In the genomic region with DNA sequence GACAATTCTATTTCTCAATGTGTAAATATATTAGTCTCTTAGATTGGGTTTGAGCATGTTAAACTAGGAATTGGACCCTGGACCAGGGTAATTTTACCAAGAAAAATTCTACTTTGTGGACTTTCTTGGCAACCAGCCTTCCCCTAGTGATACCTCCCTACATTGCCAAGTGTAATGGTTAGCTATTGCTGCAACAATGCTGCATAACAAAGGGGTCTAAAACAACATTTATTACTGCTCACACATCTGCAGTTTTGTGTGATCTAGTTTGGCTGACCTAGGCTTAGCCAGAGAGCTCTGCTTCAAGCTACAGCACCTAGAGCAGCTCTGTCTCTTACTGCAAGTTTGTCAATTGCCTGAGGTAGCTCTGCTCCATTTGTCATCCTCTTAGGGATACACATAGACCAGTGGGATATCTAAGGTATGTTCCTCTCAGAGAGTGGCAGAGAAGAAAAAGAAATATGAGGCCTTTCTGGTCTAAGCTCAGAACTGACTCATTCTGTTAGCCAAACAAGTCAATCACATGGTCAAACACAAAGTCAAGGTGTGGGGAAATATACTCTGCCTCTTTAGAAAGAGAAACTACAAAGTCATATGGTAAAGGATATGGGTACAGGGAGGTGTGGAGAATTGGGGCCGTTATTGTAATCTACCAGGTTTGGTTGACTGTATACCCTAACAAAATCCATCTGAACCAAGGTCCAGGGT, we compare ENCODE assay signal across 1 cellular context.
TF ChIP-seq lines count a peak whose summit lies in the region.

No MANE protein-coding gene starts in this region.

TF ChIP-seq in HepG2, 621 proteins besides CTCF, POLR2A, EP300 and RAD21:
- TF ChIP-seq, protein P1, sequence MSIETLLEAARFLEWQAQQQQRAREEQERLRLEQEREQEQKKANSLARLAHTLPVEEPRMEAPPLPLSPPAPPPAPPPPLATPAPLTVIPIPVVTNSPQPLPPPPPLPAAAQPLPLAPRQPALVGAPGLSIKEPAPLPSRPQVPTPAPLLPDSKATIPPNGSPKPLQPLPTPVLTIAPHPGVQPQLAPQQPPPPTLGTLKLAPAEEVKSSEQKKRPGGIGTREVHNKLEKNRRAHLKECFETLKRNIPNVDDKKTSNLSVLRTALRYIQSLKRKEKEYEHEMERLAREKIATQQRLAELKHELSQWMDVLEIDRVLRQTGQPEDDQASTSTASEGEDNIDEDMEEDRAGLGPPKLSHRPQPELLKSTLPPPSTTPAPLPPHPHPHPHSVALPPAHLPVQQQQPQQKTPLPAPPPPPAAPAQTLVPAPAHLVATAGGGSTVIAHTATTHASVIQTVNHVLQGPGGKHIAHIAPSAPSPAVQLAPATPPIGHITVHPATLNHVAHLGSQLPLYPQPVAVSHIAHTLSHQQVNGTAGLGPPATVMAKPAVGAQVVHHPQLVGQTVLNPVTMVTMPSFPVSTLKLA (IDR thresholded peaks at IDR 0.05): peak; percentile 17; the same call in 1 of the 2 replicates
- TF ChIP-seq ZSCAN30 (CRISPR knock-in tag; IDR thresholded peaks at IDR 0.05) (no peak), ZNF552 (CRISPR knock-in tag; IDR thresholded peaks at IDR 0.05; ENCODE audit: borderline replicate concordance) (no peak), ZNF235 (CRISPR knock-in tag; IDR thresholded peaks at IDR 0.05; ENCODE audit: borderline replicate concordance) (no peak), NFE2 (CRISPR knock-in tag; IDR thresholded peaks at IDR 0.05) (no peak), ZNF766 (CRISPR knock-in tag; IDR thresholded peaks at IDR 0.05; ENCODE audit: borderline replicate concordance) (no peak), PAF1 (CRISPR knock-in tag; IDR thresholded peaks at IDR 0.05) (no peak), SIN3B (IDR thresholded peaks at IDR 0.05; ENCODE audit: low read length) (no peak), ZC3H13 (CRISPR knock-in tag; IDR thresholded peaks at IDR 0.05) (no peak), RBAK (CRISPR knock-in tag; IDR thresholded peaks at IDR 0.05) (peak; percentile 96), YEATS4 (CRISPR knock-in tag; IDR thresholded peaks at IDR 0.05; ENCODE audit: borderline replicate concordance) (no peak), ZBTB38 (CRISPR knock-in tag; IDR thresholded peaks at IDR 0.05) (no peak), FOSL2 (CRISPR knock-in tag; IDR thresholded peaks at IDR 0.05) (peak; percentile 60), ZMYM3 (CRISPR knock-in tag; IDR thresholded peaks at IDR 0.05) (no peak), ZNF326 (CRISPR knock-in tag; IDR thresholded peaks at IDR 0.05; ENCODE audit: borderline replicate concordance) (no peak), KDM1A (CRISPR knock-in tag; IDR thresholded peaks at IDR 0.05) (no peak), HOXA3 (CRISPR knock-in tag; IDR thresholded peaks at IDR 0.05) (no peak), ZNF264 (CRISPR knock-in tag; IDR thresholded peaks at IDR 0.05) (no peak), TSC22D2 (CRISPR knock-in tag; IDR thresholded peaks at IDR 0.05; ENCODE audit: borderline replicate concordance) (no peak), MAFF (IDR thresholded peaks at IDR 0.05; ENCODE audit: low read depth, low read length) (no peak), ZNF598 (CRISPR knock-in tag; IDR thresholded peaks at IDR 0.05; ENCODE audit: borderline replicate concordance) (no peak), CEBPB (IDR thresholded peaks at IDR 0.05; ENCODE audit: borderline replicate concordance, low read depth, low read length) (peak; percentile 72), ZNF615 (CRISPR knock-in tag; IDR thresholded peaks at IDR 0.05; ENCODE audit: borderline replicate concordance) (no peak), FOXA3 (CRISPR knock-in tag; IDR thresholded peaks at IDR 0.05) (0 out of 2 replicates have a peak, but pooled peaks have one; percentile 20), ZNF180 (CRISPR knock-in tag; IDR thresholded peaks at IDR 0.05; ENCODE audit: borderline replicate concordance, low read depth) (no peak), HNRNPUL1 (IDR thresholded peaks at IDR 0.05; ENCODE audit: low read depth, low read length) (no peak), ZNF883 (CRISPR knock-in tag; IDR thresholded peaks at IDR 0.05; ENCODE audit: not compliant biosample characterization) (no peak), PHF20 (CRISPR knock-in tag; IDR thresholded peaks at IDR 0.05) (no peak), NRL (CRISPR knock-in tag; IDR thresholded peaks at IDR 0.05; ENCODE audit: borderline replicate concordance) (no peak), ZNF124 (CRISPR knock-in tag; IDR thresholded peaks at IDR 0.05) (no peak), ATF7-NPFF (CRISPR knock-in tag; IDR thresholded peaks at IDR 0.05; ENCODE audit: low read depth) (no peak)
- TF ChIP-seq, protein P2, sequence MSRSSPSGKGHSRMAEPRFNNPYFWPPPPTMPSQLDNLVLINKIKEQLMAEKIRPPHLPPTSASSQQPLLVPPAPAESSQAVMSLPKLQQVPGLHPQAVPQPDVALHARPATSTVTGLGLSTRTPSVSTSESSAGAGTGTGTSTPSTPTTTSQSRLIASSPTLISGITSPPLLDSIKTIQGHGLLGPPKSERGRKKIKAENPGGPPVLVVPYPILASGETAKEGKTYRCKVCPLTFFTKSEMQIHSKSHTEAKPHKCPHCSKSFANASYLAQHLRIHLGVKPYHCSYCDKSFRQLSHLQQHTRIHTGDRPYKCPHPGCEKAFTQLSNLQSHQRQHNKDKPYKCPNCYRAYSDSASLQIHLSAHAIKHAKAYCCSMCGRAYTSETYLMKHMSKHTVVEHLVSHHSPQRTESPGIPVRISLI (CRISPR knock-in tag; IDR thresholded peaks at IDR 0.05; ENCODE audit: borderline replicate concordance): no peak
- TF ChIP-seq, protein P3, sequence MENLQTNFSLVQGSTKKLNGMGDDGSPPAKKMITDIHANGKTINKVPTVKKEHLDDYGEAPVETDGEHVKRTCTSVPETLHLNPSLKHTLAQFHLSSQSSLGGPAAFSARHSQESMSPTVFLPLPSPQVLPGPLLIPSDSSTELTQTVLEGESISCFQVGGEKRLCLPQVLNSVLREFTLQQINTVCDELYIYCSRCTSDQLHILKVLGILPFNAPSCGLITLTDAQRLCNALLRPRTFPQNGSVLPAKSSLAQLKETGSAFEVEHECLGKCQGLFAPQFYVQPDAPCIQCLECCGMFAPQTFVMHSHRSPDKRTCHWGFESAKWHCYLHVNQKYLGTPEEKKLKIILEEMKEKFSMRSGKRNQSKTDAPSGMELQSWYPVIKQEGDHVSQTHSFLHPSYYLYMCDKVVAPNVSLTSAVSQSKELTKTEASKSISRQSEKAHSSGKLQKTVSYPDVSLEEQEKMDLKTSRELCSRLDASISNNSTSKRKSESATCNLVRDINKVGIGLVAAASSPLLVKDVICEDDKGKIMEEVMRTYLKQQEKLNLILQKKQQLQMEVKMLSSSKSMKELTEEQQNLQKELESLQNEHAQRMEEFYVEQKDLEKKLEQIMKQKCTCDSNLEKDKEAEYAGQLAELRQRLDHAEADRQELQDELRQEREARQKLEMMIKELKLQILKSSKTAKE (CRISPR knock-in tag; IDR thresholded peaks at IDR 0.05; ENCODE audit: borderline replicate concordance): no peak
- TF ChIP-seq, protein P4, sequence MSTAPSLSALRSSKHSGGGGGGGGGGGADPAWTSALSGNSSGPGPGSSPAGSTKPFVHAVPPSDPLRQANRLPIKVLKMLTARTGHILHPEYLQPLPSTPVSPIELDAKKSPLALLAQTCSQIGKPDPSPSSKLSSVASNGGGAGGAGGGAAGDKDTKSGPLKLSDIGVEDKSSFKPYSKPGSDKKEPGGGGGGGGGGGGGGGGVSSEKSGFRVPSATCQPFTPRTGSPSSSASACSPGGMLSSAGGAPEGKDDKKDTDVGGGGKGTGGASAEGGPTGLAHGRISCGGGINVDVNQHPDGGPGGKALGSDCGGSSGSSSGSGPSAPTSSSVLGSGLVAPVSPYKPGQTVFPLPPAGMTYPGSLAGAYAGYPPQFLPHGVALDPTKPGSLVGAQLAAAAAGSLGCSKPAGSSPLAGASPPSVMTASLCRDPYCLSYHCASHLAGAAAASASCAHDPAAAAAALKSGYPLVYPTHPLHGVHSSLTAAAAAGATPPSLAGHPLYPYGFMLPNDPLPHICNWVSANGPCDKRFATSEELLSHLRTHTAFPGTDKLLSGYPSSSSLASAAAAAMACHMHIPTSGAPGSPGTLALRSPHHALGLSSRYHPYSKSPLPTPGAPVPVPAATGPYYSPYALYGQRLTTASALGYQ (CRISPR knock-in tag; IDR thresholded peaks at IDR 0.05): no peak
- TF ChIP-seq, protein P5, sequence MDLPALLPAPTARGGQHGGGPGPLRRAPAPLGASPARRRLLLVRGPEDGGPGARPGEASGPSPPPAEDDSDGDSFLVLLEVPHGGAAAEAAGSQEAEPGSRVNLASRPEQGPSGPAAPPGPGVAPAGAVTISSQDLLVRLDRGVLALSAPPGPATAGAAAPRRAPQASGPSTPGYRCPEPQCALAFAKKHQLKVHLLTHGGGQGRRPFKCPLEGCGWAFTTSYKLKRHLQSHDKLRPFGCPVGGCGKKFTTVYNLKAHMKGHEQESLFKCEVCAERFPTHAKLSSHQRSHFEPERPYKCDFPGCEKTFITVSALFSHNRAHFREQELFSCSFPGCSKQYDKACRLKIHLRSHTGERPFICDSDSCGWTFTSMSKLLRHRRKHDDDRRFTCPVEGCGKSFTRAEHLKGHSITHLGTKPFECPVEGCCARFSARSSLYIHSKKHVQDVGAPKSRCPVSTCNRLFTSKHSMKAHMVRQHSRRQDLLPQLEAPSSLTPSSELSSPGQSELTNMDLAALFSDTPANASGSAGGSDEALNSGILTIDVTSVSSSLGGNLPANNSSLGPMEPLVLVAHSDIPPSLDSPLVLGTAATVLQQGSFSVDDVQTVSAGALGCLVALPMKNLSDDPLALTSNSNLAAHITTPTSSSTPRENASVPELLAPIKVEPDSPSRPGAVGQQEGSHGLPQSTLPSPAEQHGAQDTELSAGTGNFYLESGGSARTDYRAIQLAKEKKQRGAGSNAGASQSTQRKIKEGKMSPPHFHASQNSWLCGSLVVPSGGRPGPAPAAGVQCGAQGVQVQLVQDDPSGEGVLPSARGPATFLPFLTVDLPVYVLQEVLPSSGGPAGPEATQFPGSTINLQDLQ (CRISPR knock-in tag; IDR thresholded peaks at IDR 0.05): no peak
- TF ChIP-seq, protein P6, sequence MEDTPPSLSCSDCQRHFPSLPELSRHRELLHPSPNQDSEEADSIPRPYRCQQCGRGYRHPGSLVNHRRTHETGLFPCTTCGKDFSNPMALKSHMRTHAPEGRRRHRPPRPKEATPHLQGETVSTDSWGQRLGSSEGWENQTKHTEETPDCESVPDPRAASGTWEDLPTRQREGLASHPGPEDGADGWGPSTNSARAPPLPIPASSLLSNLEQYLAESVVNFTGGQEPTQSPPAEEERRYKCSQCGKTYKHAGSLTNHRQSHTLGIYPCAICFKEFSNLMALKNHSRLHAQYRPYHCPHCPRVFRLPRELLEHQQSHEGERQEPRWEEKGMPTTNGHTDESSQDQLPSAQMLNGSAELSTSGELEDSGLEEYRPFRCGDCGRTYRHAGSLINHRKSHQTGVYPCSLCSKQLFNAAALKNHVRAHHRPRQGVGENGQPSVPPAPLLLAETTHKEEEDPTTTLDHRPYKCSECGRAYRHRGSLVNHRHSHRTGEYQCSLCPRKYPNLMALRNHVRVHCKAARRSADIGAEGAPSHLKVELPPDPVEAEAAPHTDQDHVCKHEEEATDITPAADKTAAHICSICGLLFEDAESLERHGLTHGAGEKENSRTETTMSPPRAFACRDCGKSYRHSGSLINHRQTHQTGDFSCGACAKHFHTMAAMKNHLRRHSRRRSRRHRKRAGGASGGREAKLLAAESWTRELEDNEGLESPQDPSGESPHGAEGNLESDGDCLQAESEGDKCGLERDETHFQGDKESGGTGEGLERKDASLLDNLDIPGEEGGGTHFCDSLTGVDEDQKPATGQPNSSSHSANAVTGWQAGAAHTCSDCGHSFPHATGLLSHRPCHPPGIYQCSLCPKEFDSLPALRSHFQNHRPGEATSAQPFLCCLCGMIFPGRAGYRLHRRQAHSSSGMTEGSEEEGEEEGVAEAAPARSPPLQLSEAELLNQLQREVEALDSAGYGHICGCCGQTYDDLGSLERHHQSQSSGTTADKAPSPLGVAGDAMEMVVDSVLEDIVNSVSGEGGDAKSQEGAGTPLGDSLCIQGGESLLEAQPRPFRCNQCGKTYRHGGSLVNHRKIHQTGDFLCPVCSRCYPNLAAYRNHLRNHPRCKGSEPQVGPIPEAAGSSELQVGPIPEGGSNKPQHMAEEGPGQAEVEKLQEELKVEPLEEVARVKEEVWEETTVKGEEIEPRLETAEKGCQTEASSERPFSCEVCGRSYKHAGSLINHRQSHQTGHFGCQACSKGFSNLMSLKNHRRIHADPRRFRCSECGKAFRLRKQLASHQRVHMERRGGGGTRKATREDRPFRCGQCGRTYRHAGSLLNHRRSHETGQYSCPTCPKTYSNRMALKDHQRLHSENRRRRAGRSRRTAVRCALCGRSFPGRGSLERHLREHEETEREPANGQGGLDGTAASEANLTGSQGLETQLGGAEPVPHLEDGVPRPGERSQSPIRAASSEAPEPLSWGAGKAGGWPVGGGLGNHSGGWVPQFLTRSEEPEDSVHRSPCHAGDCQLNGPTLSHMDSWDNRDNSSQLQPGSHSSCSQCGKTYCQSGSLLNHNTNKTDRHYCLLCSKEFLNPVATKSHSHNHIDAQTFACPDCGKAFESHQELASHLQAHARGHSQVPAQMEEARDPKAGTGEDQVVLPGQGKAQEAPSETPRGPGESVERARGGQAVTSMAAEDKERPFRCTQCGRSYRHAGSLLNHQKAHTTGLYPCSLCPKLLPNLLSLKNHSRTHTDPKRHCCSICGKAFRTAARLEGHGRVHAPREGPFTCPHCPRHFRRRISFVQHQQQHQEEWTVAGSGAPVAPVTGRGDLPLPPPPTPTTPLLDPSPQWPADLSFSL (CRISPR knock-in tag; IDR thresholded peaks at IDR 0.05): no peak
TF ChIP-seq in HepG2: peak in this region for 5.
